In the genomic region with DNA sequence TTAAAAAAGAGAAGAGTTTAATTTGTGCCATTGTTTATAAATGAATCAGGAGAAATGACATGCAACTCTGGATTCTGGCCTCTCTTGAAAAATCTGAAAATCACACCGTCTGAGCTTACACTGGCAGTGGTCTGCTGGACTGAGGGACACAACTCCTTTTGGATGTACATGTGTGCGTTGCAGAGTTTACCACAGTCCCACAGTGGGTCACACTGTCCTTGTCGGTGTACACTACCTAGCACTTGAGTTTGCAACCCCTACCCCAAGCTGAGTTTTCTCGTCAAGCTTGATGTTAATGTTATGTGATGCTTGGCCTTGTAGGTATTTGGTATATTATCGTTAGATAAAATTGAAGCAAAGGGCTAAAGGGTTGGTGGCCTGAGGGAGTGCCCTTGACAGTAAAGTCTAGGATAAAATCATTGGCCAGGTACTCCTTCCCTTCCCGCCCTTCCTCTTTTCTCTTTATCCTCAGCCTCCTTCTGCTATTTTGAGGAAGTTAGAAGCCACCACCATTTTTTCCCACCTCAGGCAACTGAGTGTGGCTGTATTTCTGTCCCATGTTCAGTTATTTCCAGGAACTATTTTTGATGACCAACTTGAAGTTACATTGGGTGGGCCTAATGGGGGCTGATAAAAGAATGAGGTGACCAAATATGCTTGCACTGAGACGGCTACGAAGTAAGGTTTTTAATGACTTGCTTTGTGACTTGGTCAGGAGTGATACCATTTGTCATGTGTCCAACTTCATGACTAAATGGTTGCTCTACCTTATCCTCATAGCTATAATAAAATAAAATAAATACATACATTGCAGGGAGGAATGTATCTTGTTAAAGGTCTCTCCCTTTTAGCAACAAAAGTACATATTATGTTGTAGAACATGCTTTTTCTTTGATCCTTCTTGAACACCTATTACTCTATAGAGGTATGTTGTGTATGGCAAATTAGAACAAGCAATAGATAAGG, we compare ENCODE assay signal across 1 cellular context.
TF ChIP-seq lines count a peak whose summit lies in the region.

No MANE protein-coding gene starts in this region.

TF ChIP-seq in K562, 482 proteins besides CTCF, POLR2A, EP300 and RAD21 (continued from another document and continues in another):
- TF ChIP-seq, protein P1, sequence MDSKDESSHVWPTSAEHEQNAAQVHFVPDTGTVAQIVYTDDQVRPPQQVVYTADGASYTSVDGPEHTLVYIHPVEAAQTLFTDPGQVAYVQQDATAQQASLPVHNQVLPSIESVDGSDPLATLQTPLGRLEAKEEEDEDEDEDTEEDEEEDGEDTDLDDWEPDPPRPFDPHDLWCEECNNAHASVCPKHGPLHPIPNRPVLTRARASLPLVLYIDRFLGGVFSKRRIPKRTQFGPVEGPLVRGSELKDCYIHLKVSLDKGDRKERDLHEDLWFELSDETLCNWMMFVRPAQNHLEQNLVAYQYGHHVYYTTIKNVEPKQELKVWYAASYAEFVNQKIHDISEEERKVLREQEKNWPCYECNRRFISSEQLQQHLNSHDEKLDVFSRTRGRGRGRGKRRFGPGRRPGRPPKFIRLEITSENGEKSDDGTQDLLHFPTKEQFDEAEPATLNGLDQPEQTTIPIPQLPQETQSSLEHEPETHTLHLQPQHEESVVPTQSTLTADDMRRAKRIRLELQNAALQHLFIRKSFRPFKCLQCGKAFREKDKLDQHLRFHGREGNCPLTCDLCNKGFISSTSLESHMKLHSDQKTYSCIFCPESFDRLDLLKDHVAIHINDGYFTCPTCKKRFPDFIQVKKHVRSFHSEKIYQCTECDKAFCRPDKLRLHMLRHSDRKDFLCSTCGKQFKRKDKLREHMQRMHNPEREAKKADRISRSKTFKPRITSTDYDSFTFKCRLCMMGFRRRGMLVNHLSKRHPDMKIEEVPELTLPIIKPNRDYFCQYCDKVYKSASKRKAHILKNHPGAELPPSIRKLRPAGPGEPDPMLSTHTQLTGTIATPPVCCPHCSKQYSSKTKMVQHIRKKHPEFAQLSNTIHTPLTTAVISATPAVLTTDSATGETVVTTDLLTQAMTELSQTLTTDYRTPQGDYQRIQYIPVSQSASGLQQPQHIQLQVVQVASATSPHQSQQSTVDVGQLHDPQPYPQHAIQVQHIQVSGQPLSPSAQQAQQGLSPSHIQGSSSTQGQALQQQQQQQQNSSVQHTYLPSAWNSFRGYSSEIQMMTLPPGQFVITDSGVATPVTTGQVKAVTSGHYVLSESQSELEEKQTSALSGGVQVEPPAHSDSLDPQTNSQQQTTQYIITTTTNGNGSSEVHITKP (IDR thresholded peaks at IDR 0.05; ENCODE audit: partially characterized antibody): no peak
- TF ChIP-seq, protein P2, sequence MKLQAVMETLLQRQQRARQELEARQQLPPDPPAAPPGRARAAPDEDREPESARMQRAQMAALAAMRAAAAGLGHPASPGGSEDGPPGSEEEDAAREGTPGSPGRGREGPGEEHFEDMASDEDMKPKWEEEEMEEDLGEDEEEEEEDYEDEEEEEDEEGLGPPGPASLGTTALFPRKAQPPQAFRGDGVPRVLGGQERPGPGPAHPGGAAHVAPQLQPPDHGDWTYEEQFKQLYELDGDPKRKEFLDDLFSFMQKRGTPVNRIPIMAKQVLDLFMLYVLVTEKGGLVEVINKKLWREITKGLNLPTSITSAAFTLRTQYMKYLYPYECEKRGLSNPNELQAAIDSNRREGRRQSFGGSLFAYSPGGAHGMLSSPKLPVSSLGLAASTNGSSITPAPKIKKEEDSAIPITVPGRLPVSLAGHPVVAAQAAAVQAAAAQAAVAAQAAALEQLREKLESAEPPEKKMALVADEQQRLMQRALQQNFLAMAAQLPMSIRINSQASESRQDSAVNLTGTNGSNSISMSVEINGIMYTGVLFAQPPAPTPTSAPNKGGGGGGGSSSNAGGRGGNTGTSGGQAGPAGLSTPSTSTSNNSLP (IDR thresholded peaks at IDR 0.05; ENCODE audit: borderline replicate concordance, low read depth, low read length): no peak
- no peak for TF ChIP-seq ZBTB1 (CRISPR knock-in tag; IDR thresholded peaks at IDR 0.05; ENCODE audit: borderline replicate concordance, low read depth)
- TF ChIP-seq, protein P3, sequence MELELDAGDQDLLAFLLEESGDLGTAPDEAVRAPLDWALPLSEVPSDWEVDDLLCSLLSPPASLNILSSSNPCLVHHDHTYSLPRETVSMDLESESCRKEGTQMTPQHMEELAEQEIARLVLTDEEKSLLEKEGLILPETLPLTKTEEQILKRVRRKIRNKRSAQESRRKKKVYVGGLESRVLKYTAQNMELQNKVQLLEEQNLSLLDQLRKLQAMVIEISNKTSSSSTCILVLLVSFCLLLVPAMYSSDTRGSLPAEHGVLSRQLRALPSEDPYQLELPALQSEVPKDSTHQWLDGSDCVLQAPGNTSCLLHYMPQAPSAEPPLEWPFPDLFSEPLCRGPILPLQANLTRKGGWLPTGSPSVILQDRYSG (tag; conservative IDR thresholded peaks at IDR 0.05; ENCODE audit: low read depth): 0 out of 2 replicates have a peak, but pooled peaks have one; percentile 56
- peak; percentile 20; the same call in 1 of the 2 replicates for TF ChIP-seq TAL1 (IDR thresholded peaks at IDR 0.05)
- TF ChIP-seq, protein P4, sequence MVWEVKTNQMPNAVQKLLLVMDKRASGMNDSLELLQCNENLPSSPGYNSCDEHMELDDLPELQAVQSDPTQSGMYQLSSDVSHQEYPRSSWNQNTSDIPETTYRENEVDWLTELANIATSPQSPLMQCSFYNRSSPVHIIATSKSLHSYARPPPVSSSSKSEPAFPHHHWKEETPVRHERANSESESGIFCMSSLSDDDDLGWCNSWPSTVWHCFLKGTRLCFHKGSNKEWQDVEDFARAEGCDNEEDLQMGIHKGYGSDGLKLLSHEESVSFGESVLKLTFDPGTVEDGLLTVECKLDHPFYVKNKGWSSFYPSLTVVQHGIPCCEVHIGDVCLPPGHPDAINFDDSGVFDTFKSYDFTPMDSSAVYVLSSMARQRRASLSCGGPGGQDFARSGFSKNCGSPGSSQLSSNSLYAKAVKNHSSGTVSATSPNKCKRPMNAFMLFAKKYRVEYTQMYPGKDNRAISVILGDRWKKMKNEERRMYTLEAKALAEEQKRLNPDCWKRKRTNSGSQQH (CRISPR knock-in tag; IDR thresholded peaks at IDR 0.05): no peak
- TF ChIP-seq ZNF57 (CRISPR knock-in tag; IDR thresholded peaks at IDR 0.05): no peak
- TF ChIP-seq ZNF311 (CRISPR knock-in tag; IDR thresholded peaks at IDR 0.05): 0 out of 2 replicates have a peak, but pooled peaks have one; percentile 34
- no peak for TF ChIP-seq SREBF1 (IDR thresholded peaks at IDR 0.05; ENCODE audit: borderline replicate concordance, low read depth, low read length)
- no peak for TF ChIP-seq RBM14 (IDR thresholded peaks at IDR 0.05; ENCODE audit: borderline replicate concordance, insufficient read depth, low read depth, low read length)
- TF ChIP-seq, protein P5, sequence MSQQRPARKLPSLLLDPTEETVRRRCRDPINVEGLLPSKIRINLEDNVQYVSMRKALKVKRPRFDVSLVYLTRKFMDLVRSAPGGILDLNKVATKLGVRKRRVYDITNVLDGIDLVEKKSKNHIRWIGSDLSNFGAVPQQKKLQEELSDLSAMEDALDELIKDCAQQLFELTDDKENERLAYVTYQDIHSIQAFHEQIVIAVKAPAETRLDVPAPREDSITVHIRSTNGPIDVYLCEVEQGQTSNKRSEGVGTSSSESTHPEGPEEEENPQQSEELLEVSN (IDR thresholded peaks at IDR 0.05; ENCODE audit: borderline replicate concordance in 1 of 2, extremely low read depth in 1 of 2, insufficient read depth in 1 of 2, insufficient read length in 1 of 2, low read depth in 1 of 2, low read length in 1 of 2, poor library complexity in 1 of 2, severe bottlenecking in 1 of 2): peak; percentile 38 to 61
- no peak for TF ChIP-seq ZNF175 (CRISPR knock-in tag; IDR thresholded peaks at IDR 0.05; ENCODE audit: low read depth)
- TF ChIP-seq, protein P6, sequence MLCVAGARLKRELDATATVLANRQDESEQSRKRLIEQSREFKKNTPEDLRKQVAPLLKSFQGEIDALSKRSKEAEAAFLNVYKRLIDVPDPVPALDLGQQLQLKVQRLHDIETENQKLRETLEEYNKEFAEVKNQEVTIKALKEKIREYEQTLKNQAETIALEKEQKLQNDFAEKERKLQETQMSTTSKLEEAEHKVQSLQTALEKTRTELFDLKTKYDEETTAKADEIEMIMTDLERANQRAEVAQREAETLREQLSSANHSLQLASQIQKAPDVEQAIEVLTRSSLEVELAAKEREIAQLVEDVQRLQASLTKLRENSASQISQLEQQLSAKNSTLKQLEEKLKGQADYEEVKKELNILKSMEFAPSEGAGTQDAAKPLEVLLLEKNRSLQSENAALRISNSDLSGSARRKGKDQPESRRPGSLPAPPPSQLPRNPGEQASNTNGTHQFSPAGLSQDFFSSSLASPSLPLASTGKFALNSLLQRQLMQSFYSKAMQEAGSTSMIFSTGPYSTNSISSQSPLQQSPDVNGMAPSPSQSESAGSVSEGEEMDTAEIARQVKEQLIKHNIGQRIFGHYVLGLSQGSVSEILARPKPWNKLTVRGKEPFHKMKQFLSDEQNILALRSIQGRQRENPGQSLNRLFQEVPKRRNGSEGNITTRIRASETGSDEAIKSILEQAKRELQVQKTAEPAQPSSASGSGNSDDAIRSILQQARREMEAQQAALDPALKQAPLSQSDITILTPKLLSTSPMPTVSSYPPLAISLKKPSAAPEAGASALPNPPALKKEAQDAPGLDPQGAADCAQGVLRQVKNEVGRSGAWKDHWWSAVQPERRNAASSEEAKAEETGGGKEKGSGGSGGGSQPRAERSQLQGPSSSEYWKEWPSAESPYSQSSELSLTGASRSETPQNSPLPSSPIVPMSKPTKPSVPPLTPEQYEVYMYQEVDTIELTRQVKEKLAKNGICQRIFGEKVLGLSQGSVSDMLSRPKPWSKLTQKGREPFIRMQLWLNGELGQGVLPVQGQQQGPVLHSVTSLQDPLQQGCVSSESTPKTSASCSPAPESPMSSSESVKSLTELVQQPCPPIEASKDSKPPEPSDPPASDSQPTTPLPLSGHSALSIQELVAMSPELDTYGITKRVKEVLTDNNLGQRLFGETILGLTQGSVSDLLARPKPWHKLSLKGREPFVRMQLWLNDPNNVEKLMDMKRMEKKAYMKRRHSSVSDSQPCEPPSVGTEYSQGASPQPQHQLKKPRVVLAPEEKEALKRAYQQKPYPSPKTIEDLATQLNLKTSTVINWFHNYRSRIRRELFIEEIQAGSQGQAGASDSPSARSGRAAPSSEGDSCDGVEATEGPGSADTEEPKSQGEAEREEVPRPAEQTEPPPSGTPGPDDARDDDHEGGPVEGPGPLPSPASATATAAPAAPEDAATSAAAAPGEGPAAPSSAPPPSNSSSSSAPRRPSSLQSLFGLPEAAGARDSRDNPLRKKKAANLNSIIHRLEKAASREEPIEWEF (CRISPR knock-in tag; IDR thresholded peaks at IDR 0.05): no peak
- TF ChIP-seq COPS2 (conservative IDR thresholded peaks at IDR 0.05): no peak
- TF ChIP-seq ZNF282 (CRISPR knock-in tag; IDR thresholded peaks at IDR 0.05): no peak
- TF ChIP-seq, protein P7, sequence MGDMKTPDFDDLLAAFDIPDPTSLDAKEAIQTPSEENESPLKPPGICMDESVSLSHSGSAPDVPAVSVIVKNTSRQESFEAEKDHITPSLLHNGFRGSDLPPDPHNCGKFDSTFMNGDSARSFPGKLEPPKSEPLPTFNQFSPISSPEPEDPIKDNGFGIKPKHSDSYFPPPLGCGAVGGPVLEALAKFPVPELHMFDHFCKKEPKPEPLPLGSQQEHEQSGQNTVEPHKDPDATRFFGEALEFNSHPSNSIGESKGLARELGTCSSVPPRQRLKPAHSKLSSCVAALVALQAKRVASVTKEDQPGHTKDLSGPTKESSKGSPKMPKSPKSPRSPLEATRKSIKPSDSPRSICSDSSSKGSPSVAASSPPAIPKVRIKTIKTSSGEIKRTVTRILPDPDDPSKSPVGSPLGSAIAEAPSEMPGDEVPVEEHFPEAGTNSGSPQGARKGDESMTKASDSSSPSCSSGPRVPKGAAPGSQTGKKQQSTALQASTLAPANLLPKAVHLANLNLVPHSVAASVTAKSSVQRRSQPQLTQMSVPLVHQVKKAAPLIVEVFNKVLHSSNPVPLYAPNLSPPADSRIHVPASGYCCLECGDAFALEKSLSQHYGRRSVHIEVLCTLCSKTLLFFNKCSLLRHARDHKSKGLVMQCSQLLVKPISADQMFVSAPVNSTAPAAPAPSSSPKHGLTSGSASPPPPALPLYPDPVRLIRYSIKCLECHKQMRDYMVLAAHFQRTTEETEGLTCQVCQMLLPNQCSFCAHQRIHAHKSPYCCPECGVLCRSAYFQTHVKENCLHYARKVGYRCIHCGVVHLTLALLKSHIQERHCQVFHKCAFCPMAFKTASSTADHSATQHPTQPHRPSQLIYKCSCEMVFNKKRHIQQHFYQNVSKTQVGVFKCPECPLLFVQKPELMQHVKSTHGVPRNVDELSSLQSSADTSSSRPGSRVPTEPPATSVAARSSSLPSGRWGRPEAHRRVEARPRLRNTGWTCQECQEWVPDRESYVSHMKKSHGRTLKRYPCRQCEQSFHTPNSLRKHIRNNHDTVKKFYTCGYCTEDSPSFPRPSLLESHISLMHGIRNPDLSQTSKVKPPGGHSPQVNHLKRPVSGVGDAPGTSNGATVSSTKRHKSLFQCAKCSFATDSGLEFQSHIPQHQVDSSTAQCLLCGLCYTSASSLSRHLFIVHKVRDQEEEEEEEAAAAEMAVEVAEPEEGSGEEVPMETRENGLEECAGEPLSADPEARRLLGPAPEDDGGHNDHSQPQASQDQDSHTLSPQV (IDR thresholded peaks at IDR 0.05): peak; percentile 79; the same call in 1 of the 2 replicates
- TF ChIP-seq SMARCB1 (IDR thresholded peaks at IDR 0.05; ENCODE audit: insufficient read length, low read depth): no peak
- TF ChIP-seq SREBF2 (CRISPR knock-in tag; IDR thresholded peaks at IDR 0.05): no peak
- peak; percentile 63; the same call in 1 of the 2 replicates for TF ChIP-seq DMBX1 (CRISPR knock-in tag; IDR thresholded peaks at IDR 0.05; ENCODE audit: borderline replicate concordance)
- TF ChIP-seq RBM34 (IDR thresholded peaks at IDR 0.05; ENCODE audit: borderline replicate concordance, insufficient read depth, low read length): no peak
- TF ChIP-seq TCF3 (CRISPR knock-in tag; IDR thresholded peaks at IDR 0.05): peak; percentile 63
- TF ChIP-seq, protein P8, sequence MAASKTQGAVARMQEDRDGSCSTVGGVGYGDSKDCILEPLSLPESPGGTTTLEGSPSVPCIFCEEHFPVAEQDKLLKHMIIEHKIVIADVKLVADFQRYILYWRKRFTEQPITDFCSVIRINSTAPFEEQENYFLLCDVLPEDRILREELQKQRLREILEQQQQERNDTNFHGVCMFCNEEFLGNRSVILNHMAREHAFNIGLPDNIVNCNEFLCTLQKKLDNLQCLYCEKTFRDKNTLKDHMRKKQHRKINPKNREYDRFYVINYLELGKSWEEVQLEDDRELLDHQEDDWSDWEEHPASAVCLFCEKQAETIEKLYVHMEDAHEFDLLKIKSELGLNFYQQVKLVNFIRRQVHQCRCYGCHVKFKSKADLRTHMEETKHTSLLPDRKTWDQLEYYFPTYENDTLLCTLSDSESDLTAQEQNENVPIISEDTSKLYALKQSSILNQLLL (CRISPR knock-in tag; IDR thresholded peaks at IDR 0.05; ENCODE audit: borderline replicate concordance): no peak
- no peak for TF ChIP-seq FOXJ2 (tag; IDR thresholded peaks at IDR 0.05)
- no peak for TF ChIP-seq PHF8 (IDR thresholded peaks at IDR 0.05; ENCODE audit: borderline replicate concordance, low read length)
- TF ChIP-seq ZNF41 (CRISPR knock-in tag; conservative IDR thresholded peaks at IDR 0.05): no peak
- no peak for TF ChIP-seq NFIC (IDR thresholded peaks at IDR 0.05)
- TF ChIP-seq, protein P9, sequence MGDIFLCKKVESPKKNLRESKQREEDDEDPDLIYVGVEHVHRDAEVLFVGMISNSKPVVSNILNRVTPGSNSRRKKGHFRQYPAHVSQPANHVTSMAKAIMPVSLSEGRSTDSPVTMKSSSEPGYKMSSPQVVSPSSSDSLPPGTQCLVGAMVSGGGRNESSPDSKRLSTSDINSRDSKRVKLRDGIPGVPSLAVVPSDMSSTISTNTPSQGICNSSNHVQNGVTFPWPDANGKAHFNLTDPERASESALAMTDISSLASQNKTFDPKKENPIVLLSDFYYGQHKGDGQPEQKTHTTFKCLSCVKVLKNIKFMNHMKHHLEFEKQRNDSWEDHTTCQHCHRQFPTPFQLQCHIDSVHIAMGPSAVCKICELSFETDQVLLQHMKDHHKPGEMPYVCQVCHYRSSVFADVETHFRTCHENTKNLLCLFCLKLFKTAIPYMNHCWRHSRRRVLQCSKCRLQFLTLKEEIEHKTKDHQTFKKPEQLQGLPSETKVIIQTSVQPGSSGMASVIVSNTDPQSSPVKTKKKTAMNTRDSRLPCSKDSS (IDR thresholded peaks at IDR 0.05; ENCODE audit: low read depth, partially characterized antibody): no peak
